Comparison of ENCODE assay signal across 25 cellular contexts in the genomic region with DNA sequence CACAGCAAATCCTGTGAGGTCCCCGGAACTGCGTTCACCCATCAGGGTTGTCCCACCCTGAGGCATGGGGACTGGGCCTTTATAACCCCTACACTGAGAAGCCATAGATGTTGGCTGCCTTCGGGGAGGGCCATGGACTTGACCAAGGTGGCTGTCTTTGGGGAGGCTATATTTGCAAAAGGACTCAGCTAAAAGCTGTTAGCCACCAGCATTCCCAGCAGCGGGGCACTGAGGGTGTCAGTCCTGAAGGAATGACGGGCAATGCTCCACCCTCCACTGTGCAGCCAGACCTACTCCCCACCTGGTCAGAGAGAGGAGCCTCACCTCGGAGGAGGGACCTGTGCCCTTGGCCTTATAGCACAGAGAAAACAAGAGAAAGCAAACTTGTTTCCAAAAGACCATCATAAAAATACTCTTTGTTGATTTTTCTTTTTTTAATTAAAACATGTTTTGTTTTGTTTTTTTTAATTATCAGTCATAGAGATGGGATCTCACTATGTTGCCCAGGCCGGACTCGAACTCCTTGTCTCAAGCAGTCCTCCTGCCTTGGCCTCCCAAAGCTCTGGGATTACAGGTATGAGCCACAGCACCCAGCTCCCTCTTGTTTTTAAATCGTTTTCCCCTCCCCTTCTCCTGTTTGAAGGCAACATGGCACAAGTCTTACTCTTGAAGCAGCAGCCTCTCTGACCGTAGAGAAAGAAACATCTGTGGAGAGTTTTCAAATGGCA. TPM values are rescaled to one million over a fixed set of nuclear protein-coding genes. Genes with fewer than 3 reads are reported as not detected.
DNase-seq lines count a peak whose midpoint lies in the region; ATAC-seq, FAIRE-seq and TF ChIP-seq lines count a peak whose summit lies in the region.
"Had no signal": no experiment of that assay in that cellular context is flagged by ENCODE, and none has a peak within 500 bp of the region (broad histone marks: within the 10 kb centered on the region; RNA-seq: fewer than 3 reads in every experiment).

No MANE protein-coding gene starts in this region.

- no peak for TF ChIP-seq CTCF in K562 (IDR thresholded peaks at IDR 0.05 in 2 of 3, conservative IDR thresholded peaks at IDR 0.05 in 1 of 3; ENCODE audit: insufficient read depth in 2 of 3, low read depth in 1 of 3, low read length in 3 of 3)

- H3K36me3 Mint-ChIP-seq in activated naive CD4-positive, alpha-beta T cell treated with anti-CD3 and anti-CD28 coated beads, Interleukin-2, amount 10 ng/mL, durations not matched to agents 7 days and 5 days, result no peaks in the 10 kb centered on the region
- H3K36me3 Mint-ChIP-seq in activated T-helper 1 cell treated with anti-CD3 and anti-CD28 coated beads, Interleukin-12 subunit alpha, Interleukin-12 subunit beta, Interleukin-2, Interleukin-4 antibody, amounts not matched to agents 30 ng/mL and 10 ng/mL and 1 ng/mL, durations not matched to agents 14 hours and 24 hours and 36 hours (ENCODE audit: low read depth), result no peaks in the 10 kb centered on the region

- H2BK120ac ChIP-seq in mesenchymal stem cell (ENCODE audit: low read depth, low read length), result no peak overlapping the region

- H2BK12ac ChIP-seq in mesenchymal stem cell (ENCODE audit: low read length in 2 of 2), result no peak overlapping the region

- H3K9me1 ChIP-seq in K562 (ENCODE audit: control insufficient read depth, insufficient read depth, low read length), result no peaks in the 10 kb centered on the region

- DNase-seq in cardiac septum (ENCODE audit: low spot score), result peak; percentile 65
- no peak for DNase-seq in left cardiac atrium
- no peak for DNase-seq in K562 (ENCODE audit: extremely low read depth in 1 of 4, low spot score in 3 of 4)
- no peak for DNase-seq in mesenchymal stem cell
- no peak for DNase-seq in activated naive CD4-positive, alpha-beta T cell treated with anti-CD3 and anti-CD28 coated beads, Interleukin-2, amount 10 ng/mL, durations not matched to agents 7 days and 5 days
- DNase-seq in kidney tubule cell (ENCODE audit: low spot score), result no peak
- no peak for DNase-seq in activated T-helper 1 cell treated with anti-CD3 and anti-CD28 coated beads, Interleukin-12 subunit alpha, Interleukin-12 subunit beta, Interleukin-2, Interleukin-4 antibody, amounts not matched to agents 30 ng/mL and 10 ng/mL and 1 ng/mL, durations not matched to agents 14 hours and 24 hours and 36 hours (ENCODE audit: low spot score)
- DNase-seq: DMS53; GDM1; HFFc6; KG1; NCI-H1105; NCI-H146; NCI-H2029; NCI-H345; NCI-H524; NCI-H774; NK-92 treated with Interleukin-12 subunit alpha and Interleukin-12 subunit beta, amount 100 ng/mL, for 24 hours; Peyer's patch had no signal

- H3K27ac ChIP-seq in K562 (ENCODE audit: extremely low read depth, low read depth, low read length), result no peak overlapping the region
- no peak overlapping the region for H3K27ac ChIP-seq in mesenchymal stem cell (ENCODE audit: low read length, poor library complexity, severe bottlenecking)
- H3K27ac ChIP-seq: Peyer's patch had no signal

- no peak overlapping the region for H3K4ac ChIP-seq in mesenchymal stem cell (ENCODE audit: low read depth in 1 of 2, low read length in 2 of 2)

- H3K4me1 Mint-ChIP-seq in activated naive CD4-positive, alpha-beta T cell treated with anti-CD3 and anti-CD28 coated beads, Interleukin-2, amount 10 ng/mL, durations not matched to agents 7 days and 5 days, result no peaks in the 10 kb centered on the region
- no peaks in the 10 kb centered on the region for H3K4me1 Mint-ChIP-seq in activated T-helper 1 cell treated with anti-CD3 and anti-CD28 coated beads, Interleukin-12 subunit alpha, Interleukin-12 subunit beta, Interleukin-2, Interleukin-4 antibody, amounts not matched to agents 30 ng/mL and 10 ng/mL and 1 ng/mL, durations not matched to agents 14 hours and 24 hours and 36 hours (ENCODE audit: low read depth)

- H3K9me3 Mint-ChIP-seq in activated naive CD4-positive, alpha-beta T cell treated with anti-CD3 and anti-CD28 coated beads, Interleukin-2, amount 10 ng/mL, durations not matched to agents 7 days and 5 days, result no peaks in the 10 kb centered on the region
- H3K9me3 Mint-ChIP-seq in activated T-helper 1 cell treated with anti-CD3 and anti-CD28 coated beads, Interleukin-12 subunit alpha, Interleukin-12 subunit beta, Interleukin-2, Interleukin-4 antibody, amounts not matched to agents 30 ng/mL and 10 ng/mL and 1 ng/mL, durations not matched to agents 14 hours and 24 hours and 36 hours, result peaks cover 5% of the 10 kb centered on the region

- peaks cover 11% of the 10 kb centered on the region for H3K27me3 Mint-ChIP-seq in activated naive CD4-positive, alpha-beta T cell treated with anti-CD3 and anti-CD28 coated beads, Interleukin-2, amount 10 ng/mL, durations not matched to agents 7 days and 5 days
- H3K27me3 Mint-ChIP-seq in activated T-helper 1 cell treated with anti-CD3 and anti-CD28 coated beads, Interleukin-12 subunit alpha, Interleukin-12 subunit beta, Interleukin-2, Interleukin-4 antibody, amounts not matched to agents 30 ng/mL and 10 ng/mL and 1 ng/mL, durations not matched to agents 14 hours and 24 hours and 36 hours (ENCODE audit: insufficient read depth), result peaks cover 2% of the 10 kb centered on the region

- no peaks in the 10 kb centered on the region for H3K79me2 ChIP-seq in K562 (ENCODE audit: control insufficient read depth, insufficient read depth, low read length)

- H3K36me3 ChIP-seq in K562 (ENCODE audit: control insufficient read depth, insufficient read depth, low read length) (no peaks in the 10 kb centered on the region), mesenchymal stem cell (ENCODE audit: control insufficient read depth in 1 of 2, insufficient read depth in 2 of 2, low read depth in 1 of 2, low read length in 2 of 2) (no peaks in the 10 kb centered on the region)
- H3K36me3 ChIP-seq: Peyer's patch had no signal

- H3K79me1 ChIP-seq in mesenchymal stem cell (replicated peaks; ENCODE audit: low read length, poor library complexity, severe bottlenecking), result no peaks in the 10 kb centered on the region

- CTCF ChIA-PET in K562 (lab: Yijun Ruan, JAX; ENCODE audit: low intra/inter-chr PET ratio), result interaction anchor here (0.7 kb wide), 1 partner anchor 689 kb away, joined by 4 read pairs; no protein-coding TSS in a partner anchor
- CTCF ChIA-PET in activated naive CD4-positive, alpha-beta T cell treated with anti-CD3 and anti-CD28 coated beads, Interleukin-2, amount 10 ng/mL, durations not matched to agents 7 days and 5 days (lab: Charles Lee), result no interaction called here

- no peak overlapping the region for H3K27ac Mint-ChIP-seq in activated naive CD4-positive, alpha-beta T cell treated with anti-CD3 and anti-CD28 coated beads, Interleukin-2, amount 10 ng/mL, durations not matched to agents 7 days and 5 days
- H3K27ac Mint-ChIP-seq in activated T-helper 1 cell treated with anti-CD3 and anti-CD28 coated beads, Interleukin-12 subunit alpha, Interleukin-12 subunit beta, Interleukin-2, Interleukin-4 antibody, amounts not matched to agents 30 ng/mL and 10 ng/mL and 1 ng/mL, durations not matched to agents 14 hours and 24 hours and 36 hours, result no peak overlapping the region
- H3K27ac Mint-ChIP-seq: CD14-positive monocyte, HFFc6 had no signal

- BruUV-seq in K562 (replicated peaks; lab: Mats Ljungman, UMichigan), result no TSS peak

- no peaks in the 10 kb centered on the region for H4K20me1 ChIP-seq in K562 (replicated peaks; ENCODE audit: control insufficient read depth, insufficient read depth, low read length)

- intact Hi-C loops in cardiac septum (cut with DNase I), result no loop called here
- intact Hi-C loops in left cardiac atrium (cut with DNase I), result no loop called here
- intact Hi-C loops in K562 (cut with micrococcal nuclease), result no loop called here
- intact Hi-C loops in activated T-helper 1 cell treated with anti-CD3 and anti-CD28 coated beads, Interleukin-12 subunit alpha, Interleukin-12 subunit beta, Interleukin-2, Interleukin-4 antibody, amounts not matched to agents 30 ng/mL and 10 ng/mL and 1 ng/mL, durations not matched to agents 14 hours and 24 hours and 36 hours (cut with micrococcal nuclease), result loop anchor here (5.0 kb wide), 1 partner anchor 518 kb away; no protein-coding TSS in a partner anchor

- peak overlapping the region; percentile 43 for H2AK5ac ChIP-seq in mesenchymal stem cell (ENCODE audit: low read length, severe bottlenecking)

- H3K4me2 ChIP-seq in K562 (ENCODE audit: insufficient read depth, low read length), result no peak overlapping the region
- no peak overlapping the region for H3K4me2 ChIP-seq in mesenchymal stem cell (ENCODE audit: low read length, poor library complexity, severe bottlenecking)

- H3K14ac ChIP-seq in mesenchymal stem cell (ENCODE audit: low read length in 2 of 2), result no peak overlapping the region

- H3K4me3 Mint-ChIP-seq in activated naive CD4-positive, alpha-beta T cell treated with anti-CD3 and anti-CD28 coated beads, Interleukin-2, amount 10 ng/mL, durations not matched to agents 7 days and 5 days, result no peak overlapping the region
- H3K4me3 Mint-ChIP-seq in activated T-helper 1 cell treated with anti-CD3 and anti-CD28 coated beads, Interleukin-12 subunit alpha, Interleukin-12 subunit beta, Interleukin-2, Interleukin-4 antibody, amounts not matched to agents 30 ng/mL and 10 ng/mL and 1 ng/mL, durations not matched to agents 14 hours and 24 hours and 36 hours, result no peak overlapping the region
- H3K4me3 Mint-ChIP-seq: CD14-positive monocyte, HFFc6 had no signal

- no peak for TF ChIP-seq POLR2A in K562 (conservative IDR thresholded peaks at IDR 0.05)

- H4K91ac ChIP-seq in mesenchymal stem cell (ENCODE audit: low read length), result no peak overlapping the region

- H2BK15ac ChIP-seq in mesenchymal stem cell (ENCODE audit: low read depth, poor library complexity, severe bottlenecking), result no peak overlapping the region

- POLR2A ChIA-PET in K562 (lab: Yijun Ruan, JAX), result no interaction called here

- no peak overlapping the region for H3K23ac ChIP-seq in mesenchymal stem cell (ENCODE audit: low read length in 2 of 2)

- H2AFZ ChIP-seq in K562 (ENCODE audit: low read depth, low read length) (peak overlapping the region; percentile 0; the same call in 1 of the 2 replicates), mesenchymal stem cell (ENCODE audit: low read depth, low read length) (no peak overlapping the region)

- H3K9ac ChIP-seq in K562 (ENCODE audit: insufficient read depth in 1 of 2, low read depth in 2 of 2, low read length in 2 of 2) (0 out of 4 replicates have a peak overlapping the region, but pooled peaks of 1 of the 2 experiments have one; percentile 37), mesenchymal stem cell (ENCODE audit: low read length) (no peak overlapping the region)

- no peak for FAIRE-seq in K562 (lab: Jason Lieb, UNC)
- FAIRE-seq: D721Med, GM19239, H54, HepG2 had no signal

- H3K18ac ChIP-seq in mesenchymal stem cell (ENCODE audit: low read depth in 1 of 2, low read length in 2 of 2), result no peak overlapping the region

- TF ChIP-seq RAD21 in K562 (CRISPR knock-in tag; conservative IDR thresholded peaks at IDR 0.05 in 1 of 2, IDR thresholded peaks at IDR 0.05 in 1 of 2), result no peak

- peaks cover 5 to 38% of the 10 kb centered on the region in 2 experiments; a peak in 4 of 5 replicates for H3K27me3 ChIP-seq in K562 (ENCODE audit: control insufficient read depth in 2 of 2, insufficient read depth in 2 of 2, low read length in 2 of 2)
- H3K27me3 ChIP-seq in mesenchymal stem cell (ENCODE audit: control insufficient read depth in 1 of 2, insufficient read depth in 1 of 2, low read length in 2 of 2), result peaks cover 0 to 20% of the 10 kb centered on the region in 2 experiments
- H3K27me3 ChIP-seq: Peyer's patch had no signal

- no peak overlapping the region for H4K8ac ChIP-seq in mesenchymal stem cell (ENCODE audit: low read length)

- H3K4me3 ChIP-seq in K562 (no peak overlapping the region), mesenchymal stem cell (ENCODE audit: insufficient read depth in 1 of 2, low read depth in 1 of 2, low read length in 2 of 2) (no peak overlapping the region)
- H3K4me3 ChIP-seq: Peyer's patch had no signal

- no peak for TF ChIP-seq EP300 in K562 (IDR thresholded peaks at IDR 0.05; ENCODE audit: low read length)

- ATAC-seq in left cardiac atrium (no peak), K562 (peak; percentile 42; the same call in 1 of the 3 replicates)
- ATAC-seq: HepG2, Right ventricle myocardium inferior had no signal

- H3K4me1 ChIP-seq in K562 (replicated peaks in 1 of 2; ENCODE audit: control insufficient read depth in 2 of 2, insufficient read depth in 2 of 2, low read length in 2 of 2) (no peaks in the 10 kb centered on the region), mesenchymal stem cell (ENCODE audit: control insufficient read depth, insufficient read depth, low read depth, low read length) (peaks cover 2% of the 10 kb centered on the region)
- H3K4me1 ChIP-seq: Peyer's patch had no signal

- WGBS in K562 (ENCODE audit: insufficient coverage, low coverage, missing lambda C conversion rate), result 15% methylated on average over 10 of the region's 10 CpGs
- 85% methylated on average over 9 of the region's 10 CpGs for WGBS in mesenchymal stem cell

- no peak overlapping the region for H2BK5ac ChIP-seq in mesenchymal stem cell (ENCODE audit: low read depth, low read length, poor library complexity, severe bottlenecking)

- no peaks in the 10 kb centered on the region for H3K9me3 ChIP-seq in K562 (replicated peaks; ENCODE audit: control insufficient read depth, insufficient read depth, low read depth, low read length)
- H3K9me3 ChIP-seq in mesenchymal stem cell (ENCODE audit: control insufficient read depth, low read length), result peaks cover 5% of the 10 kb centered on the region
- H3K9me3 ChIP-seq: Peyer's patch had no signal

- in situ Hi-C loops in K562 (cut with MboI), result no loop called here

RNA-seq across cellular contexts. Expression of gene CUX1, which starts 26.7 kb away (rescaled TPM):
- 171 TPM for total RNA-seq in cardiac septum
- 100 to 1,000 TPM in 1 of 2 donors, 10 to 100 TPM in 1; 81.6 to 108 TPM for total RNA-seq in left cardiac atrium
- total RNA-seq in K562 (2011; cell fraction: chromatin; rRNA removed; ENCODE audit: low replicate concordance), result 271 and 342 TPM in 2 replicates
- total RNA-seq in K562 (2011; cell fraction: nucleolus; rRNA removed), result 121 and 144 TPM in 2 replicates
- total RNA-seq in K562 (2011; cell fraction: nucleoplasm; rRNA removed), result 169 and 178 TPM in 2 replicates
- 25.2 and 34.2 TPM in 2 replicates for total RNA-seq in K562 (2014; rRNA removed)
- 33.0 and 41.3 TPM in 2 replicates for total RNA-seq in K562 (2014; rRNA removed; fragmentation: Illumina TruSeq; extraction: Trizol)
- total RNA-seq in K562 (2015; rRNA removed; fragmentation: Illumina TruSeq; extraction: Trizol), result 25.2 and 26.2 TPM in 2 replicates
- total RNA-seq in K562 (2021), result 52.9 and 55.3 TPM in 2 replicates
- polyA plus RNA-seq in K562 (2011; rRNA removed), result 9.6 and 13.0 TPM in 2 replicates
- polyA plus RNA-seq in K562 (2011; cell fraction: cytosol; rRNA removed), result 9.5 and 20.1 TPM in 2 replicates
- 8.9 and 14.8 TPM in 2 replicates for polyA plus RNA-seq in K562 (2011; cell fraction: nucleus; rRNA removed)
- polyA plus RNA-seq in K562 (2012), result 27.5 and 61.2 TPM in 2 replicates
- 31.9 and 32.2 TPM in 2 replicates for polyA plus RNA-seq in K562 (2014; fragmentation: Illumina TruSeq; extraction: Trizol)
- polyA plus RNA-seq in K562 (2014; fragmentation: Nextera tagmentation; extraction: Ambion mirVana), result 1 to 10 TPM; 3.6 to 6.7 TPM
- 21.4 and 24.7 TPM in 2 replicates for polyA plus RNA-seq in K562 (2014; rRNA removed)
- 33.4 and 37.2 TPM in 2 replicates for polyA minus RNA-seq in K562 (2011; rRNA and poly(A)+ RNA removed)
- 13.4 and 20.4 TPM in 2 replicates for polyA minus RNA-seq in K562 (2011; cell fraction: cytosol; rRNA and poly(A)+ RNA removed)
- polyA minus RNA-seq in K562 (2011; cell fraction: nucleus; rRNA and poly(A)+ RNA removed), result 30.6 and 60.0 TPM in 2 replicates
- 62.6 TPM for polyA plus RNA-seq in mesenchymal stem cell (2013, experiment 1 of 2)
- 60.3 TPM for polyA plus RNA-seq in mesenchymal stem cell (2013, experiment 2 of 2)
- 26.1 and 26.9 TPM in 2 replicates for total RNA-seq in activated T-helper 1 cell treated with anti-CD3 and anti-CD28 coated beads, Interleukin-12 subunit alpha, Interleukin-12 subunit beta, Interleukin-2, Interleukin-4 antibody, amounts not matched to agents 30 ng/mL and 10 ng/mL and 1 ng/mL, durations not matched to agents 14 hours and 24 hours and 36 hours
